Comparison of ENCODE assay signal across 4 cellular contexts in genomic region chr2:26882220-26882619, GRCh38. TPM values are rescaled to one million over a fixed set of nuclear protein-coding genes. Genes with fewer than 3 reads are reported as not detected.
"Had no signal": no experiment of that assay in that cellular context is flagged by ENCODE, and none has a peak within 500 bp of the region (broad histone marks: within the 10 kb centered on the region; RNA-seq: fewer than 3 reads in every experiment).

No MANE protein-coding gene starts in this region.

RNA-seq across cellular contexts. Expression of gene DPYSL5, which starts 34.3 kb away (rescaled TPM):
- total RNA-seq: GM23248, HT-29, IMR-90, K562 had no signal
- polyA plus RNA-seq: GM23248, IMR-90 had no signal
